ENCODE assay signal across 8 cellular contexts in genomic region chr12:93569301-93569655, GRCh38. TPM values are rescaled to one million over a fixed set of nuclear protein-coding genes. Genes with fewer than 3 reads are reported as not detected.
A peak's percentile ranks its signal among the peaks of the same experiment; 100 is the strongest.
DNase-seq lines count a peak whose midpoint lies in the region; FAIRE-seq and TF ChIP-seq lines count a peak whose summit lies in the region.

No MANE protein-coding gene starts in this region.

- peak overlapping the region; percentile 87; the same call in 1 of the 2 replicates for H3K4me3 ChIP-seq in GM08714 (ENCODE audit: low read length)
- peak overlapping the region; percentile 71 for H3K4me3 ChIP-seq in NT2/D1 (ENCODE audit: insufficient read length, low read depth)
- peak overlapping the region; percentile 32 for H3K4me3 ChIP-seq in endocrine pancreas (ENCODE audit: control insufficient read depth, insufficient read depth, low read length)
- no peak overlapping the region for H3K4me3 ChIP-seq in trophoblast cell (ENCODE audit: low read depth, low read length)

- H2AFZ ChIP-seq in trophoblast cell (ENCODE audit: insufficient read depth, low read length, poor library complexity): peak overlapping the region; percentile 39

- H3K4me1 ChIP-seq in NT2/D1 (ENCODE audit: insufficient read depth, insufficient read length) (peaks cover 2% of the 10 kb centered on the region), endocrine pancreas (ENCODE audit: control insufficient read depth, insufficient read depth, low read length) (no peaks in the 10 kb centered on the region), trophoblast cell (ENCODE audit: control insufficient read depth in 1 of 2, insufficient read depth in 2 of 2, low read length in 2 of 2) (peaks cover 5 to 10% of the 10 kb centered on the region in 2 experiments)

- no peak for FAIRE-seq in GM19239 (lab: Jason Lieb, UNC)

- H2BK120ac ChIP-seq in trophoblast cell (ENCODE audit: insufficient read depth, low read length, poor library complexity): no peak overlapping the region

- H3K4ac ChIP-seq in trophoblast cell (ENCODE audit: low read depth, low read length): no peak overlapping the region

- no peak overlapping the region for H2BK5ac ChIP-seq in trophoblast cell (ENCODE audit: low read depth, low read length, poor library complexity)

- H3K9ac ChIP-seq in NT2/D1 (ENCODE audit: insufficient read length, low read depth) (peak overlapping the region; percentile 69), endocrine pancreas (ENCODE audit: control insufficient read depth, insufficient read depth, low read length) (no peak overlapping the region), trophoblast cell (ENCODE audit: low read length) (no peak overlapping the region)

- no peak overlapping the region for H4K8ac ChIP-seq in trophoblast cell (ENCODE audit: low read depth, low read length)

- DNase-seq in NT2/D1 (ENCODE audit: low read depth, low spot score): no peak
- no peak for DNase-seq in trophoblast cell
- DNase-seq in GM19239 (ENCODE audit: insufficient read length, low spot score): no peak
- DNase-seq in GM13976 (ENCODE audit: low spot score): no peak
- DNase-seq in HEK293T (ENCODE audit: extremely low spot score): no peak
- DNase-seq in NCI-H524 (lab: John Stamatoyannopoulos, UW): no peak

- no peak overlapping the region for H2BK12ac ChIP-seq in trophoblast cell (ENCODE audit: low read length)

- H2AK5ac ChIP-seq in trophoblast cell (ENCODE audit: low read length): no peak overlapping the region

- no peak overlapping the region for H4K12ac ChIP-seq in trophoblast cell (ENCODE audit: low read depth, low read length)

- no peak overlapping the region for H3K23ac ChIP-seq in trophoblast cell (ENCODE audit: low read length)

- H3K9me3 ChIP-seq in NT2/D1 (ENCODE audit: insufficient read depth, low read length): no peaks in the 10 kb centered on the region
- no peaks in the 10 kb centered on the region for H3K9me3 ChIP-seq in endocrine pancreas (ENCODE audit: control insufficient read depth, low read length)
- H3K9me3 ChIP-seq in trophoblast cell (ENCODE audit: insufficient read depth, low read depth, low read length): no peaks in the 10 kb centered on the region

- H3K36me3 ChIP-seq in NT2/D1 (ENCODE audit: insufficient read depth, insufficient read length, low read length): peaks cover 32% of the 10 kb centered on the region
- no peaks in the 10 kb centered on the region for H3K36me3 ChIP-seq in endocrine pancreas (ENCODE audit: control insufficient read depth, insufficient read depth, low read length)
- no peaks in the 10 kb centered on the region for H3K36me3 ChIP-seq in trophoblast cell (ENCODE audit: control insufficient read depth in 1 of 2, insufficient read depth in 2 of 2, low read length in 2 of 2)

- no peak overlapping the region for H3K14ac ChIP-seq in trophoblast cell (ENCODE audit: low read length)

- no peak overlapping the region for H4K91ac ChIP-seq in trophoblast cell (ENCODE audit: low read depth, low read length)

- in situ Hi-C loops in GM13976 (cut with MboI; ENCODE audit: low sequenced_read_pairs, unreplicated experiment): loop anchor here (10.0 to 25.0 kb wide), 2 partner anchors 418 to 526 kb away; no protein-coding TSS in a partner anchor

- no CpG with 5 or more reads among the region's 6 CpGs for WGBS in trophoblast cell (ENCODE audit: extremely low coverage, insufficient coverage, insufficient read length)

- no peak for TF ChIP-seq CTCF in GM13976 (IDR thresholded peaks at IDR 0.05; ENCODE audit: borderline replicate concordance, control extremely low read depth, extremely low read depth, insufficient read depth, missing control alignments)

- POLR2A ChIA-PET in HEK293T (lab: Yijun Ruan, JAX): interaction anchor here (0.8 to 1.3 kb wide), 4 partner anchors 108 to 533 kb away, joined by 3 to 4 read pairs (median 4); partner anchors contain the start of gene CRADD

- peaks cover 24% of the 10 kb centered on the region for H3K79me1 ChIP-seq in trophoblast cell (ENCODE audit: low read length)

- no peak overlapping the region for H3K18ac ChIP-seq in trophoblast cell (ENCODE audit: low read length)

- H3K79me2 ChIP-seq in trophoblast cell (ENCODE audit: control insufficient read depth, insufficient read depth, low read length, poor library complexity): peaks cover 6% of the 10 kb centered on the region

- CTCF ChIA-PET in HEK293T (lab: Yijun Ruan, JAX): interaction anchor here (0.5 to 2.1 kb wide), 11 partner anchors 24 to 532 kb away, joined by 3 to 14 read pairs (median 4); no protein-coding TSS in a partner anchor

- peak overlapping the region; percentile 51 for H3K4me2 ChIP-seq in trophoblast cell (ENCODE audit: low read length)

- no peak overlapping the region for H3K27ac ChIP-seq in trophoblast cell (ENCODE audit: low read depth, low read length)

- H3K27me3 ChIP-seq in NT2/D1 (ENCODE audit: insufficient read depth, insufficient read length): peaks cover 3% of the 10 kb centered on the region
- no peaks in the 10 kb centered on the region for H3K27me3 ChIP-seq in endocrine pancreas (ENCODE audit: control insufficient read depth, insufficient read depth, low read length)
- H3K27me3 ChIP-seq in trophoblast cell (ENCODE audit: insufficient read depth, low read length): no peaks in the 10 kb centered on the region

TF ChIP-seq in HEK293T, 16 proteins besides CTCF, POLR2A, EP300 and RAD21:
- TF ChIP-seq TARDBP (IDR thresholded peaks at IDR 0.05) (no peak), ELF4 (IDR thresholded peaks at IDR 0.05) (no peak), FOXK2 (IDR thresholded peaks at IDR 0.05) (no peak), LEF1 (IDR thresholded peaks at IDR 0.05; ENCODE audit: borderline replicate concordance) (no peak), NFRKB (IDR thresholded peaks at IDR 0.05) (no peak), BHLHE40 (IDR thresholded peaks at IDR 0.05; ENCODE audit: borderline replicate concordance) (no peak), L3MBTL2 (conservative IDR thresholded peaks at IDR 0.05) (no peak), CTBP1 (IDR thresholded peaks at IDR 0.05; ENCODE audit: borderline replicate concordance) (no peak), FOXM1 (IDR thresholded peaks at IDR 0.05; ENCODE audit: borderline replicate concordance) (no peak), ZNF384 (IDR thresholded peaks at IDR 0.05) (no peak), SUZ12 (IDR thresholded peaks at IDR 0.05) (no peak), SP1 (IDR thresholded peaks at IDR 0.05) (no peak), FOXA1 (IDR thresholded peaks at IDR 0.05) (no peak), PKNOX1 (IDR thresholded peaks at IDR 0.05) (no peak), ARNT (IDR thresholded peaks at IDR 0.05) (no peak), HDGF (IDR thresholded peaks at IDR 0.05; ENCODE audit: borderline replicate concordance) (no peak)
TF ChIP-seq in HEK293T: peak in this region for 0.

RNA-seq across cellular contexts. Expression of gene SOCS2, which starts 3.2 kb away (rescaled TPM):
- polyA plus RNA-seq in trophoblast cell (2013): 13.0 and 14.5 TPM in 2 replicates
